8 cellular contexts compared by ENCODE assay signal in the genomic region with DNA sequence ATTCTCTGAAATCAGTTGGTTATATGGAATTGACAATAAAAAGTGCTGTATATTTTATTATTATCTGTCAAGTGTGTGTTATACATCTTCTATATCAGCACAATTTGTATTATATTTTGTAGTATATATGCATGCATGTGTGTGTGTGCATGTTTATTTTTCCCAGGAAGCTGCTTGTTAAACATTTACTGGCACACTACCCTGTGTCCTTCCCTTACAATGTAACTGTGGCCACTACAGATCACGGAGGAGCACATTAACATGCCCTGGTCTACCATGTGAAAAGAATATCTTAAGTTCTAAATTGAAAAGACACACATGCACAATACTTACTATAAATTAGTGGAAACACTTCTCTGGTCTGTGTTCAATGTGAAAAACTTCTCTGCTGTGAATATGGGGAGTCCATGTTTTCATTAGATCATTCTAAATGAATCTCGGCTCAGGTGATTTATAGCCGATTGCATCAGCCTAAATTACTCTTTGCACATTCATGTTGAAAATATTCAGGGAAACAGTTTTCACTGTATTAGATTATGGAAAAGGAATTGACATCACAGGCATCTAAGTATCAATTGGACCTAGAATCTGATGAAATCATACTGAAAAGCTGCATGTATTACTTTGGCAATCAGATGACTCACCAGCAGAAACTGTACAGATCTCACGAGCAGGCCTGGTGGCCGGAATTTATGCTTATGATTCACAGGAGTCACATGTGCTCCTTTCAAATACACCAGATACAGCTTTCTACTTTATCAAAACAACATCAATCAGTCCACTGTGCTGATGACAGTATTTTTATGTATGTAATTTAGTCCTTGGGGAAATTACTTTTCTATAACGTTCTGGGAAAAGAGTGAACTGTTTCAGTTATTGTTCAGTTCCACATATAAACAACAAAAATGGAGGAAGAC.
A peak's percentile ranks its signal among the peaks of the same experiment; 100 is the strongest.
DNase-seq lines count a peak whose midpoint lies in the region; ATAC-seq, FAIRE-seq and TF ChIP-seq lines count a peak whose summit lies in the region.

No MANE protein-coding gene starts in this region.

- H3K4me1 ChIP-seq in OCI-LY3 (ENCODE audit: low read length) = peaks cover 10% of the 10 kb centered on the region
- H3K4me1 ChIP-seq in muscle layer of colon (ENCODE audit: insufficient read depth, low read length) = peaks cover 63% of the 10 kb centered on the region

- H3K9ac ChIP-seq in OCI-LY3 (ENCODE audit: low read length) = no peak overlapping the region
- peak overlapping the region; percentile 20 for H3K9ac ChIP-seq in muscle layer of colon (ENCODE audit: low read length)

- DNase-seq in AG09309 (ENCODE audit: low read depth) = peak; percentile 98
- no peak for DNase-seq in activated CD4-positive, CD25-positive, alpha-beta regulatory T cell (lab: John Stamatoyannopoulos, UW)

- H3K4me3 ChIP-seq in AG09309 (ENCODE audit: control insufficient read depth, low read depth, low read length) = no peak overlapping the region
- H3K4me3 ChIP-seq in OCI-LY3 (ENCODE audit: low read length) = no peak overlapping the region
- no peak overlapping the region for H3K4me3 ChIP-seq in muscle layer of colon (ENCODE audit: low read depth in 1 of 2, low read length in 2 of 2)

- H3K79me2 ChIP-seq in OCI-LY3 (ENCODE audit: low read length) = no peaks in the 10 kb centered on the region

- H3K27me3 ChIP-seq in OCI-LY3 (ENCODE audit: low read depth, low read length) = no peaks in the 10 kb centered on the region
- H3K27me3 ChIP-seq in muscle layer of colon (ENCODE audit: control insufficient read depth in 1 of 2, insufficient read depth in 2 of 2, low read length in 2 of 2) = no peaks in the 10 kb centered on the region

- ATAC-seq in HG03196 (IDR thresholded peaks at IDR 0.05; ENCODE audit: unreplicated experiment) (peak; percentile 77), GM19467 (IDR thresholded peaks at IDR 0.05; ENCODE audit: unreplicated experiment) (no peak), HG03159 (IDR thresholded peaks at IDR 0.05; ENCODE audit: unreplicated experiment) (no peak)

- peak overlapping the region; percentile 85 for H2AFZ ChIP-seq in OCI-LY3 (ENCODE audit: low read depth, low read length)

- TF ChIP-seq CTCF in AG09309 (IDR thresholded peaks at IDR 0.05; ENCODE audit: control insufficient read depth, insufficient read depth, low read depth, low read length, missing control alignments) = peak; percentile 43
- no peak for TF ChIP-seq CTCF in OCI-LY3 (IDR thresholded peaks at IDR 0.05; ENCODE audit: low read depth, low read length)

- H3K9me3 ChIP-seq in OCI-LY3 (ENCODE audit: insufficient read depth, low read length) (no peaks in the 10 kb centered on the region), muscle layer of colon (ENCODE audit: low read length) (no peaks in the 10 kb centered on the region)

- H3K4me2 ChIP-seq in OCI-LY3 (ENCODE audit: low read length) = peak overlapping the region; percentile 34

- H3K27ac ChIP-seq in OCI-LY3 (ENCODE audit: low read length) (no peak overlapping the region), muscle layer of colon (ENCODE audit: low read depth, low read length) (peak overlapping the region; percentile 79)

- FAIRE-seq in endometrium (lab: Jason Lieb, UNC) = peak; percentile 65

- no peaks in the 10 kb centered on the region for H4K20me1 ChIP-seq in OCI-LY3 (ENCODE audit: insufficient read depth, low read length)

- H3K36me3 ChIP-seq in OCI-LY3 (replicated peaks; ENCODE audit: low read depth, low read length) (no peaks in the 10 kb centered on the region), muscle layer of colon (ENCODE audit: insufficient read depth, low read length) (no peaks in the 10 kb centered on the region)
